ENCODE assay signal across 1 cellular context in the genomic region with DNA sequence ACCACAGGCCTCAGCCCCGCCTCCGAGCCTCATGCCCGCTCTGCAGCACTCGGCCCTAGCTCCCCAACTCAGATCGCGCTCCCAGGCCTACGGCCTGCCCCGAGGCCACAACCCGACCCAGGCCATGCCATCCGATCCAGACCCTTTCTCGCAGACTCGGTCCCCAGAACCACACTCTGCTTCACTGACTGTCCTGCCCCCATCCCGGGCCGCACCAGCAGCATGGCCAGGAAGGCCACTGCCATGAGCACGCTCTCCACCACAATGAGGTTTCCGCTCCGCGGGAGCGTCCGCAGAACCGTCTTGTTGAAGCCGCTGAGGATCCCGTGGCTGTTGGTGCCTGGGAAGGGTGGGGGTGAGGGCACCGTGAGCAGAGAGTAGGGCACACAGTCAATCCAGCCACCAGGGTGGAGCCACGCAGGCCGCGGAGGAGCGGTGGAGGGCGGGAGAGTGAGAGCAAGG.
TF ChIP-seq lines count a peak whose summit lies in the region.

No MANE protein-coding gene starts in this region.

TF ChIP-seq in IMR-90, 13 proteins besides CTCF, POLR2A, EP300 and RAD21 (continued from another document):
- TF ChIP-seq, protein P1, sequence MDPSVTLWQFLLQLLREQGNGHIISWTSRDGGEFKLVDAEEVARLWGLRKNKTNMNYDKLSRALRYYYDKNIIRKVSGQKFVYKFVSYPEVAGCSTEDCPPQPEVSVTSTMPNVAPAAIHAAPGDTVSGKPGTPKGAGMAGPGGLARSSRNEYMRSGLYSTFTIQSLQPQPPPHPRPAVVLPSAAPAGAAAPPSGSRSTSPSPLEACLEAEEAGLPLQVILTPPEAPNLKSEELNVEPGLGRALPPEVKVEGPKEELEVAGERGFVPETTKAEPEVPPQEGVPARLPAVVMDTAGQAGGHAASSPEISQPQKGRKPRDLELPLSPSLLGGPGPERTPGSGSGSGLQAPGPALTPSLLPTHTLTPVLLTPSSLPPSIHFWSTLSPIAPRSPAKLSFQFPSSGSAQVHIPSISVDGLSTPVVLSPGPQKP (IDR thresholded peaks at IDR 0.05; ENCODE audit: borderline replicate concordance, low read depth, low read length) = no peak
- no peak for TF ChIP-seq CHD1 (IDR thresholded peaks at IDR 0.05; ENCODE audit: low read depth, low read length)
- TF ChIP-seq RCOR1 (IDR thresholded peaks at IDR 0.05; ENCODE audit: insufficient replicate concordance, low read length) = no peak
- TF ChIP-seq, protein P2, sequence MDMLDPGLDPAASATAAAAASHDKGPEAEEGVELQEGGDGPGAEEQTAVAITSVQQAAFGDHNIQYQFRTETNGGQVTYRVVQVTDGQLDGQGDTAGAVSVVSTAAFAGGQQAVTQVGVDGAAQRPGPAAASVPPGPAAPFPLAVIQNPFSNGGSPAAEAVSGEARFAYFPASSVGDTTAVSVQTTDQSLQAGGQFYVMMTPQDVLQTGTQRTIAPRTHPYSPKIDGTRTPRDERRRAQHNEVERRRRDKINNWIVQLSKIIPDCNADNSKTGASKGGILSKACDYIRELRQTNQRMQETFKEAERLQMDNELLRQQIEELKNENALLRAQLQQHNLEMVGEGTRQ (IDR thresholded peaks at IDR 0.05; ENCODE audit: low read depth, low read length) = no peak
- no peak for TF ChIP-seq BHLHE40 (IDR thresholded peaks at IDR 0.05; ENCODE audit: low read depth, low read length)
- TF ChIP-seq SMC3 (IDR thresholded peaks at IDR 0.05; ENCODE audit: low read depth, low read length) = no peak
- TF ChIP-seq FOS (IDR thresholded peaks at IDR 0.05; ENCODE audit: low read depth, low read length) = no peak
- TF ChIP-seq NFE2L2 (IDR thresholded peaks at IDR 0.05; ENCODE audit: low read depth, low read length) = no peak
- no peak for TF ChIP-seq CEBPB (IDR thresholded peaks at IDR 0.05; ENCODE audit: low read depth, low read length)
- no peak for TF ChIP-seq MXI1 (IDR thresholded peaks at IDR 0.05; ENCODE audit: borderline replicate concordance, low read depth, low read length)
- no peak for TF ChIP-seq MAZ (IDR thresholded peaks at IDR 0.05; ENCODE audit: borderline replicate concordance, low read depth, low read length)
- TF ChIP-seq RFX5 (IDR thresholded peaks at IDR 0.05; ENCODE audit: low read depth, low read length) = no peak
